ENCODE assay signal across 1 cellular context in the genomic region with DNA sequence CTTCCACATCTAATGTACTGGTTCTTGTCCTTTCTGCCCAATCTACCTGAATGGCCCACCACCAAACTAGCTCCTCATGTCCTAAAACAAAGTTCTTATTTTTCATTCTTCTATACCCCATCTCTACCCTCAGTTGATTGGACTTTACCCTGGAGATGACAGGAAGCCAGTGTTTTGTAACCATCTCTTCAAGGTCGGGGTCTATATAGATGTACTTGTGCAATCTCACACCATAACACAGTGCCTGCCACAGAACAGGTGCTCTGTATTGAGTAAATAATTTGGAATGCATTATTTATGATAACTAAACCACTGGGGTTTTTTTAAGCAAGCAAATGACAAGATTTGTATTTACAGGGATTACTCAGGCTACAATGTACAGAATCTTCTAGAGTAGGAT.
TF ChIP-seq lines count a peak whose summit lies in the region.

No MANE protein-coding gene starts in this region.

TF ChIP-seq in HepG2, 621 proteins besides CTCF, POLR2A, EP300 and RAD21 (continued from another document and continues in another):
- TF ChIP-seq, protein P1, sequence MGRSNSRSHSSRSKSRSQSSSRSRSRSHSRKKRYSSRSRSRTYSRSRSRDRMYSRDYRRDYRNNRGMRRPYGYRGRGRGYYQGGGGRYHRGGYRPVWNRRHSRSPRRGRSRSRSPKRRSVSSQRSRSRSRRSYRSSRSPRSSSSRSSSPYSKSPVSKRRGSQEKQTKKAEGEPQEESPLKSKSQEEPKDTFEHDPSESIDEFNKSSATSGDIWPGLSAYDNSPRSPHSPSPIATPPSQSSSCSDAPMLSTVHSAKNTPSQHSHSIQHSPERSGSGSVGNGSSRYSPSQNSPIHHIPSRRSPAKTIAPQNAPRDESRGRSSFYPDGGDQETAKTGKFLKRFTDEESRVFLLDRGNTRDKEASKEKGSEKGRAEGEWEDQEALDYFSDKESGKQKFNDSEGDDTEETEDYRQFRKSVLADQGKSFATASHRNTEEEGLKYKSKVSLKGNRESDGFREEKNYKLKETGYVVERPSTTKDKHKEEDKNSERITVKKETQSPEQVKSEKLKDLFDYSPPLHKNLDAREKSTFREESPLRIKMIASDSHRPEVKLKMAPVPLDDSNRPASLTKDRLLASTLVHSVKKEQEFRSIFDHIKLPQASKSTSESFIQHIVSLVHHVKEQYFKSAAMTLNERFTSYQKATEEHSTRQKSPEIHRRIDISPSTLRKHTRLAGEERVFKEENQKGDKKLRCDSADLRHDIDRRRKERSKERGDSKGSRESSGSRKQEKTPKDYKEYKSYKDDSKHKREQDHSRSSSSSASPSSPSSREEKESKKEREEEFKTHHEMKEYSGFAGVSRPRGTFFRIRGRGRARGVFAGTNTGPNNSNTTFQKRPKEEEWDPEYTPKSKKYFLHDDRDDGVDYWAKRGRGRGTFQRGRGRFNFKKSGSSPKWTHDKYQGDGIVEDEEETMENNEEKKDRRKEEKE (IDR thresholded peaks at IDR 0.05) = no peak
- TF ChIP-seq GZF1 (CRISPR knock-in tag; IDR thresholded peaks at IDR 0.05) (no peak), CHD4 (IDR thresholded peaks at IDR 0.05; ENCODE audit: borderline replicate concordance, low read length) (no peak), ZNF567 (CRISPR knock-in tag; IDR thresholded peaks at IDR 0.05; ENCODE audit: borderline replicate concordance) (no peak), SIX4 (CRISPR knock-in tag; IDR thresholded peaks at IDR 0.05) (peak; percentile 60; the same call in 1 of the 2 replicates), ELF1 (CRISPR knock-in tag; IDR thresholded peaks at IDR 0.05) (no peak), ZNF75D (CRISPR knock-in tag; IDR thresholded peaks at IDR 0.05; ENCODE audit: borderline replicate concordance) (no peak), ZNF709 (CRISPR knock-in tag; IDR thresholded peaks at IDR 0.05) (no peak), TCF7 (IDR thresholded peaks at IDR 0.05; ENCODE audit: low read depth) (no peak), ZNF12 (CRISPR knock-in tag; IDR thresholded peaks at IDR 0.05) (no peak), MIER3 (CRISPR knock-in tag; IDR thresholded peaks at IDR 0.05; ENCODE audit: borderline replicate concordance) (peak; percentile 79; the same call in 1 of the 2 replicates), FOXK1 (CRISPR knock-in tag; IDR thresholded peaks at IDR 0.05; ENCODE audit: borderline replicate concordance, low read depth) (peak; percentile 60; the same call in 1 of the 2 replicates), ZSCAN22 (CRISPR knock-in tag; IDR thresholded peaks at IDR 0.05) (no peak), ZNF335 (CRISPR knock-in tag; IDR thresholded peaks at IDR 0.05) (0 out of 2 replicates have a peak, but pooled peaks have one; percentile 32), KLF6 (CRISPR knock-in tag; IDR thresholded peaks at IDR 0.05) (0 out of 2 replicates have a peak, but pooled peaks have one; percentile 33), TBX3 (IDR thresholded peaks at IDR 0.05; ENCODE audit: borderline replicate concordance) (no peak), RARG (CRISPR knock-in tag; IDR thresholded peaks at IDR 0.05; ENCODE audit: low read depth) (no peak), RBM22 (optimal IDR thresholded peaks at IDR 0.05; ENCODE audit: low read length) (no peak), GABPA (IDR thresholded peaks at IDR 0.05; ENCODE audit: low read depth, low read length) (no peak), GABPA (CRISPR knock-in tag; IDR thresholded peaks at IDR 0.05; ENCODE audit: low read depth) (peak; percentile 38; the same call in 1 of the 2 replicates), ZNF331 (CRISPR knock-in tag; IDR thresholded peaks at IDR 0.05) (peak; percentile 68; the same call in 1 of the 2 replicates), ARNTL (CRISPR knock-in tag; IDR thresholded peaks at IDR 0.05) (no peak), ZNF678 (CRISPR knock-in tag; IDR thresholded peaks at IDR 0.05) (no peak), ZNF329 (CRISPR knock-in tag; IDR thresholded peaks at IDR 0.05; ENCODE audit: low read depth) (no peak), GATA4 (IDR thresholded peaks at IDR 0.05; ENCODE audit: borderline replicate concordance, low read depth) (0 out of 2 replicates have a peak, but pooled peaks have one; percentile 36), JARID2 (CRISPR knock-in tag; IDR thresholded peaks at IDR 0.05; ENCODE audit: insufficient replicate concordance) (no peak), ELF3 (CRISPR knock-in tag; IDR thresholded peaks at IDR 0.05) (peak; percentile 49; the same call in 1 of the 2 replicates), KAT8 (CRISPR knock-in tag; IDR thresholded peaks at IDR 0.05) (peak; percentile 39; the same call in 1 of the 2 replicates), DPF2 (CRISPR knock-in tag; IDR thresholded peaks at IDR 0.05; ENCODE audit: borderline replicate concordance, low read depth) (0 out of 2 replicates have a peak, but pooled peaks have one; percentile 15), ONECUT2 (CRISPR knock-in tag; IDR thresholded peaks at IDR 0.05) (no peak), ZMYM4 (CRISPR knock-in tag; IDR thresholded peaks at IDR 0.05) (peak; percentile 38; the same call in 1 of the 2 replicates), FOSL2 (CRISPR knock-in tag; IDR thresholded peaks at IDR 0.05) (peak; percentile 52; the same call in 1 of the 2 replicates), ZNF7 (CRISPR knock-in tag; IDR thresholded peaks at IDR 0.05) (no peak), RBAK (CRISPR knock-in tag; IDR thresholded peaks at IDR 0.05) (no peak), ZFAT (CRISPR knock-in tag; conservative IDR thresholded peaks at IDR 0.05) (no peak), ZNF773 (CRISPR knock-in tag; IDR thresholded peaks at IDR 0.05; ENCODE audit: borderline replicate concordance) (no peak), ZKSCAN8 (CRISPR knock-in tag; IDR thresholded peaks at IDR 0.05; ENCODE audit: borderline replicate concordance) (no peak), HDAC2 (CRISPR knock-in tag; IDR thresholded peaks at IDR 0.05) (0 out of 2 replicates have a peak, but pooled peaks have one; percentile 50), CHCHD3 (CRISPR knock-in tag; IDR thresholded peaks at IDR 0.05) (no peak)
- TF ChIP-seq, protein P2, sequence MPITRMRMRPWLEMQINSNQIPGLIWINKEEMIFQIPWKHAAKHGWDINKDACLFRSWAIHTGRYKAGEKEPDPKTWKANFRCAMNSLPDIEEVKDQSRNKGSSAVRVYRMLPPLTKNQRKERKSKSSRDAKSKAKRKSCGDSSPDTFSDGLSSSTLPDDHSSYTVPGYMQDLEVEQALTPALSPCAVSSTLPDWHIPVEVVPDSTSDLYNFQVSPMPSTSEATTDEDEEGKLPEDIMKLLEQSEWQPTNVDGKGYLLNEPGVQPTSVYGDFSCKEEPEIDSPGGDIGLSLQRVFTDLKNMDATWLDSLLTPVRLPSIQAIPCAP (CRISPR knock-in tag; IDR thresholded peaks at IDR 0.05; ENCODE audit: low read depth) = no peak
- TF ChIP-seq, protein P3, sequence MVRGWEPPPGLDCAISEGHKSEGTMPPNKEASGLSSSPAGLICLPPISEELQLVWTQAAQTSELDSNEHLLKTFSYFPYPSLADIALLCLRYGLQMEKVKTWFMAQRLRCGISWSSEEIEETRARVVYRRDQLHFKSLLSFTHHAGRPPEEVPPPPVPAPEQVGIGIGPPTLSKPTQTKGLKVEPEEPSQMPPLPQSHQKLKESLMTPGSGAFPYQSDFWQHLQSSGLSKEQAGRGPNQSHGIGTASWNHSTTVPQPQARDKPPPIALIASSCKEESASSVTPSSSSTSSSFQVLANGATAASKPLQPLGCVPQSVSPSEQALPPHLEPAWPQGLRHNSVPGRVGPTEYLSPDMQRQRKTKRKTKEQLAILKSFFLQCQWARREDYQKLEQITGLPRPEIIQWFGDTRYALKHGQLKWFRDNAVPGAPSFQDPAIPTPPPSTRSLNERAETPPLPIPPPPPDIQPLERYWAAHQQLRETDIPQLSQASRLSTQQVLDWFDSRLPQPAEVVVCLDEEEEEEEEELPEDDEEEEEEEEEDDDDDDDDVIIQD (CRISPR knock-in tag; IDR thresholded peaks at IDR 0.05; ENCODE audit: low read depth) = peak; percentile 65; the same call in 1 of the 2 replicates
- TF ChIP-seq, protein P4, sequence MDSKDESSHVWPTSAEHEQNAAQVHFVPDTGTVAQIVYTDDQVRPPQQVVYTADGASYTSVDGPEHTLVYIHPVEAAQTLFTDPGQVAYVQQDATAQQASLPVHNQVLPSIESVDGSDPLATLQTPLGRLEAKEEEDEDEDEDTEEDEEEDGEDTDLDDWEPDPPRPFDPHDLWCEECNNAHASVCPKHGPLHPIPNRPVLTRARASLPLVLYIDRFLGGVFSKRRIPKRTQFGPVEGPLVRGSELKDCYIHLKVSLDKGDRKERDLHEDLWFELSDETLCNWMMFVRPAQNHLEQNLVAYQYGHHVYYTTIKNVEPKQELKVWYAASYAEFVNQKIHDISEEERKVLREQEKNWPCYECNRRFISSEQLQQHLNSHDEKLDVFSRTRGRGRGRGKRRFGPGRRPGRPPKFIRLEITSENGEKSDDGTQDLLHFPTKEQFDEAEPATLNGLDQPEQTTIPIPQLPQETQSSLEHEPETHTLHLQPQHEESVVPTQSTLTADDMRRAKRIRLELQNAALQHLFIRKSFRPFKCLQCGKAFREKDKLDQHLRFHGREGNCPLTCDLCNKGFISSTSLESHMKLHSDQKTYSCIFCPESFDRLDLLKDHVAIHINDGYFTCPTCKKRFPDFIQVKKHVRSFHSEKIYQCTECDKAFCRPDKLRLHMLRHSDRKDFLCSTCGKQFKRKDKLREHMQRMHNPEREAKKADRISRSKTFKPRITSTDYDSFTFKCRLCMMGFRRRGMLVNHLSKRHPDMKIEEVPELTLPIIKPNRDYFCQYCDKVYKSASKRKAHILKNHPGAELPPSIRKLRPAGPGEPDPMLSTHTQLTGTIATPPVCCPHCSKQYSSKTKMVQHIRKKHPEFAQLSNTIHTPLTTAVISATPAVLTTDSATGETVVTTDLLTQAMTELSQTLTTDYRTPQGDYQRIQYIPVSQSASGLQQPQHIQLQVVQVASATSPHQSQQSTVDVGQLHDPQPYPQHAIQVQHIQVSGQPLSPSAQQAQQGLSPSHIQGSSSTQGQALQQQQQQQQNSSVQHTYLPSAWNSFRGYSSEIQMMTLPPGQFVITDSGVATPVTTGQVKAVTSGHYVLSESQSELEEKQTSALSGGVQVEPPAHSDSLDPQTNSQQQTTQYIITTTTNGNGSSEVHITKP (CRISPR knock-in tag; IDR thresholded peaks at IDR 0.05; ENCODE audit: low read depth) = no peak
- TF ChIP-seq, protein P5, sequence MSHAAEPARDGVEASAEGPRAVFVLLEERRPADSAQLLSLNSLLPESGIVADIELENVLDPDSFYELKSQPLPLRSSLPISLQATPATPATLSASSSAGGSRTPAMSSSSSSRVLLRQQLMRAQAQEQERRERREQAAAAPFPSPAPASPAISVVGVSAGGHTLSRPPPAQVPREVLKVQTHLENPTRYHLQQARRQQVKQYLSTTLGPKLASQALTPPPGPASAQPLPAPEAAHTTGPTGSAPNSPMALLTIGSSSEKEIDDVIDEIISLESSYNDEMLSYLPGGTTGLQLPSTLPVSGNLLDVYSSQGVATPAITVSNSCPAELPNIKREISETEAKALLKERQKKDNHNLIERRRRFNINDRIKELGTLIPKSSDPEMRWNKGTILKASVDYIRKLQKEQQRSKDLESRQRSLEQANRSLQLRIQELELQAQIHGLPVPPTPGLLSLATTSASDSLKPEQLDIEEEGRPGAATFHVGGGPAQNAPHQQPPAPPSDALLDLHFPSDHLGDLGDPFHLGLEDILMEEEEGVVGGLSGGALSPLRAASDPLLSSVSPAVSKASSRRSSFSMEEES (CRISPR knock-in tag; IDR thresholded peaks at IDR 0.05) = peak; percentile 50; the same call in 1 of the 2 replicates
- TF ChIP-seq, protein P6, sequence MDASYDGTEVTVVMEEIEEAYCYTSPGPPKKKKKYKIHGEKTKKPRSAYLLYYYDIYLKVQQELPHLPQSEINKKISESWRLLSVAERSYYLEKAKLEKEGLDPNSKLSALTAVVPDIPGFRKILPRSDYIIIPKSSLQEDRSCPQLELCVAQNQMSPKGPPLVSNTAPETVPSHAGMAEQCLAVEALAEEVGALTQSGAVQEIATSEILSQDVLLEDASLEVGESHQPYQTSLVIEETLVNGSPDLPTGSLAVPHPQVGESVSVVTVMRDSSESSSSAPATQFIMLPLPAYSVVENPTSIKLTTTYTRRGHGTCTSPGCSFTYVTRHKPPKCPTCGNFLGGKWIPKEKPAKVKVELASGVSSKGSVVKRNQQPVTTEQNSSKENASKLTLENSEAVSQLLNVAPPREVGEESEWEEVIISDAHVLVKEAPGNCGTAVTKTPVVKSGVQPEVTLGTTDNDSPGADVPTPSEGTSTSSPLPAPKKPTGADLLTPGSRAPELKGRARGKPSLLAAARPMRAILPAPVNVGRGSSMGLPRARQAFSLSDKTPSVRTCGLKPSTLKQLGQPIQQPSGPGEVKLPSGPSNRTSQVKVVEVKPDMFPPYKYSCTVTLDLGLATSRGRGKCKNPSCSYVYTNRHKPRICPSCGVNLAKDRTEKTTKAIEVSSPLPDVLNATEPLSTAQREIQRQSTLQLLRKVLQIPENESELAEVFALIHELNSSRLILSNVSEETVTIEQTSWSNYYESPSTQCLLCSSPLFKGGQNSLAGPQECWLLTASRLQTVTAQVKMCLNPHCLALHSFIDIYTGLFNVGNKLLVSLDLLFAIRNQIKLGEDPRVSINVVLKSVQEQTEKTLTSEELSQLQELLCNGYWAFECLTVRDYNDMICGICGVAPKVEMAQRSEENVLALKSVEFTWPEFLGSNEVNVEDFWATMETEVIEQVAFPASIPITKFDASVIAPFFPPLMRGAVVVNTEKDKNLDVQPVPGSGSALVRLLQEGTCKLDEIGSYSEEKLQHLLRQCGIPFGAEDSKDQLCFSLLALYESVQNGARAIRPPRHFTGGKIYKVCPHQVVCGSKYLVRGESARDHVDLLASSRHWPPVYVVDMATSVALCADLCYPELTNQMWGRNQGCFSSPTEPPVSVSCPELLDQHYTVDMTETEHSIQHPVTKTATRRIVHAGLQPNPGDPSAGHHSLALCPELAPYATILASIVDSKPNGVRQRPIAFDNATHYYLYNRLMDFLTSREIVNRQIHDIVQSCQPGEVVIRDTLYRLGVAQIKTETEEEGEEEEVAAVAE (CRISPR knock-in tag; IDR thresholded peaks at IDR 0.05; ENCODE audit: borderline replicate concordance) = no peak
- TF ChIP-seq, protein P7, sequence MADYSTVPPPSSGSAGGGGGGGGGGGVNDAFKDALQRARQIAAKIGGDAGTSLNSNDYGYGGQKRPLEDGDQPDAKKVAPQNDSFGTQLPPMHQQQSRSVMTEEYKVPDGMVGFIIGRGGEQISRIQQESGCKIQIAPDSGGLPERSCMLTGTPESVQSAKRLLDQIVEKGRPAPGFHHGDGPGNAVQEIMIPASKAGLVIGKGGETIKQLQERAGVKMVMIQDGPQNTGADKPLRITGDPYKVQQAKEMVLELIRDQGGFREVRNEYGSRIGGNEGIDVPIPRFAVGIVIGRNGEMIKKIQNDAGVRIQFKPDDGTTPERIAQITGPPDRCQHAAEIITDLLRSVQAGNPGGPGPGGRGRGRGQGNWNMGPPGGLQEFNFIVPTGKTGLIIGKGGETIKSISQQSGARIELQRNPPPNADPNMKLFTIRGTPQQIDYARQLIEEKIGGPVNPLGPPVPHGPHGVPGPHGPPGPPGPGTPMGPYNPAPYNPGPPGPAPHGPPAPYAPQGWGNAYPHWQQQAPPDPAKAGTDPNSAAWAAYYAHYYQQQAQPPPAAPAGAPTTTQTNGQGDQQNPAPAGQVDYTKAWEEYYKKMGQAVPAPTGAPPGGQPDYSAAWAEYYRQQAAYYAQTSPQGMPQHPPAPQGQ (CRISPR knock-in tag; IDR thresholded peaks at IDR 0.05; ENCODE audit: borderline replicate concordance) = no peak
- TF ChIP-seq, protein P8, sequence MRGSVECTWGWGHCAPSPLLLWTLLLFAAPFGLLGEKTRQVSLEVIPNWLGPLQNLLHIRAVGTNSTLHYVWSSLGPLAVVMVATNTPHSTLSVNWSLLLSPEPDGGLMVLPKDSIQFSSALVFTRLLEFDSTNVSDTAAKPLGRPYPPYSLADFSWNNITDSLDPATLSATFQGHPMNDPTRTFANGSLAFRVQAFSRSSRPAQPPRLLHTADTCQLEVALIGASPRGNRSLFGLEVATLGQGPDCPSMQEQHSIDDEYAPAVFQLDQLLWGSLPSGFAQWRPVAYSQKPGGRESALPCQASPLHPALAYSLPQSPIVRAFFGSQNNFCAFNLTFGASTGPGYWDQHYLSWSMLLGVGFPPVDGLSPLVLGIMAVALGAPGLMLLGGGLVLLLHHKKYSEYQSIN (CRISPR knock-in tag; IDR thresholded peaks at IDR 0.05; ENCODE audit: borderline replicate concordance) = no peak
